Comparison of ENCODE assay signal across 1 cellular context in genomic region chr1:184298321-184299052, GRCh38.
TF ChIP-seq lines count a peak whose summit lies in the region.

No MANE protein-coding gene starts in this region.

TF ChIP-seq in SK-N-SH treated with all-trans-retinoic acid at 6 μM for 48 hours, 23 proteins besides CTCF, POLR2A, EP300 and RAD21 (continued from another document):
- TF ChIP-seq CREB5 (CRISPR knock-in tag; IDR thresholded peaks at IDR 0.05; ENCODE audit: low read depth) (no peak), ZFP3 (CRISPR knock-in tag; IDR thresholded peaks at IDR 0.05) (no peak), BACH2 (CRISPR knock-in tag; IDR thresholded peaks at IDR 0.05; ENCODE audit: borderline replicate concordance) (no peak), TOX (CRISPR knock-in tag; IDR thresholded peaks at IDR 0.05; ENCODE audit: borderline replicate concordance) (no peak), ESRRG (CRISPR knock-in tag; IDR thresholded peaks at IDR 0.05) (no peak)
